1 cellular context compared by ENCODE assay signal in the genomic region with DNA sequence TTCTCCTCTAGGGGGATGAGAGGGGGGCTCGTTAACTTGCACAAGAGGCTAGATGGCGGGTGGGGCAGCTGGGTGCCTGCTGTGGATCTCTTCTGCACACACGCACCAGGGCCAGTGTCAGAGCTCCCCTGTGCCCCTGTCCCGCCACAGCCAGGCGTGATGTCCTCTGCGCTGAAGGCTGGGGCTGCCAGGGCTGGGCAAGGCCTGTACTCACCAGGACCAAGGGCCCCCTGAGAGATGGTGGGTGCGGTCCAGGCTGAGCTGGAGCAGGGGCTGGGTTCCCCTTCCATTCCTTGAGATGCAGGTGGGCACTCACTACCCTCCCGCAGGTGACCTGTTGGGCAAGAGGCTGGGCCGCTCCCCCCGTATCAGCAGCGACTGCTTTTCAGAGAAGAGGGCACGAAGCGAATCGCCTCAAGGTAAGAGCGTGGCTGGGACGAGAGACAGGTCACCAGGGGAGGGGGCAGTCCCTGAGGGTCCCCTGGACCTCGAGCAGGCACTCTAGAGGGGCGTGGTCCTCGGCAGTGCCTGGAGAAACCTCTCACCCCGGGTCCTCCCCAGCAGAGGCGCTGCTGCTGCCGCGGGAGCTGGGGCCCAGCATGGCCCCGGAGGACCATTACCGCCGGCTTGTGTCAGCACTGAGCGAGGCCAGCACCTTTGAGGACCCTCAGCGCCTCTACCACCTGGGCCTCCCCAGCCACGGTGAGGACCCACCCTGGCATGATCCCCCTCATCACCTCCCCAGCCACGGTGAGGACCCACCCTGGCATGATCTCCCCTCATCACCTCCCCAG.
TF ChIP-seq lines count a peak whose summit lies in the region.

No MANE protein-coding gene starts in this region.

TF ChIP-seq in SK-N-SH, 30 proteins besides CTCF, POLR2A, EP300 and RAD21:
- TF ChIP-seq CHD2 (IDR thresholded peaks at IDR 0.05; ENCODE audit: low read length, partially characterized antibody) (no peak), YY1 (IDR thresholded peaks at IDR 0.05; ENCODE audit: low read depth) (no peak), REST (IDR thresholded peaks at IDR 0.05; ENCODE audit: low read depth, low read length) (no peak), MEF2A (IDR thresholded peaks at IDR 0.05; ENCODE audit: borderline replicate concordance, low read depth) (no peak), USF2 (IDR thresholded peaks at IDR 0.05; ENCODE audit: borderline replicate concordance, low read depth, low read length) (no peak), JUND (IDR thresholded peaks at IDR 0.05) (no peak), TEAD4 (IDR thresholded peaks at IDR 0.05; ENCODE audit: borderline replicate concordance, insufficient read depth) (no peak), IRF3 (IDR thresholded peaks at IDR 0.05; ENCODE audit: low read depth, low read length) (no peak), RFX5 (IDR thresholded peaks at IDR 0.05; ENCODE audit: low read length) (no peak), POLR2AphosphoS5 (IDR thresholded peaks at IDR 0.05; ENCODE audit: low read depth, low read length) (no peak), GATA2 (CRISPR knock-in tag; IDR thresholded peaks at IDR 0.05) (no peak), SMC3 (IDR thresholded peaks at IDR 0.05; ENCODE audit: low read depth, low read length) (no peak), TAF1 (IDR thresholded peaks at IDR 0.05; ENCODE audit: borderline replicate concordance, low read depth, low read length) (no peak), NFIC (IDR thresholded peaks at IDR 0.05; ENCODE audit: borderline replicate concordance) (no peak), FOSL2 (IDR thresholded peaks at IDR 0.05; ENCODE audit: borderline replicate concordance, low read depth) (no peak), RCOR1 (IDR thresholded peaks at IDR 0.05; ENCODE audit: low read length) (no peak), EZH2phosphoT487 (IDR thresholded peaks at IDR 0.05; ENCODE audit: borderline replicate concordance, low read depth) (no peak), FOXM1 (IDR thresholded peaks at IDR 0.05; ENCODE audit: low read depth) (no peak), MAX (IDR thresholded peaks at IDR 0.05; ENCODE audit: low read depth) (no peak)
- TF ChIP-seq, protein P1, sequence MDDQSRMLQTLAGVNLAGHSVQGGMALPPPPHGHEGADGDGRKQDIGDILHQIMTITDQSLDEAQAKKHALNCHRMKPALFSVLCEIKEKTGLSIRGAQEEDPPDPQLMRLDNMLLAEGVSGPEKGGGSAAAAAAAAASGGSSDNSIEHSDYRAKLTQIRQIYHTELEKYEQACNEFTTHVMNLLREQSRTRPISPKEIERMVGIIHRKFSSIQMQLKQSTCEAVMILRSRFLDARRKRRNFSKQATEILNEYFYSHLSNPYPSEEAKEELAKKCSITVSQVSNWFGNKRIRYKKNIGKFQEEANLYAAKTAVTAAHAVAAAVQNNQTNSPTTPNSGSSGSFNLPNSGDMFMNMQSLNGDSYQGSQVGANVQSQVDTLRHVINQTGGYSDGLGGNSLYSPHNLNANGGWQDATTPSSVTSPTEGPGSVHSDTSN (IDR thresholded peaks at IDR 0.05) = no peak
